Comparison of ENCODE assay signal across 13 cellular contexts in the genomic region with DNA sequence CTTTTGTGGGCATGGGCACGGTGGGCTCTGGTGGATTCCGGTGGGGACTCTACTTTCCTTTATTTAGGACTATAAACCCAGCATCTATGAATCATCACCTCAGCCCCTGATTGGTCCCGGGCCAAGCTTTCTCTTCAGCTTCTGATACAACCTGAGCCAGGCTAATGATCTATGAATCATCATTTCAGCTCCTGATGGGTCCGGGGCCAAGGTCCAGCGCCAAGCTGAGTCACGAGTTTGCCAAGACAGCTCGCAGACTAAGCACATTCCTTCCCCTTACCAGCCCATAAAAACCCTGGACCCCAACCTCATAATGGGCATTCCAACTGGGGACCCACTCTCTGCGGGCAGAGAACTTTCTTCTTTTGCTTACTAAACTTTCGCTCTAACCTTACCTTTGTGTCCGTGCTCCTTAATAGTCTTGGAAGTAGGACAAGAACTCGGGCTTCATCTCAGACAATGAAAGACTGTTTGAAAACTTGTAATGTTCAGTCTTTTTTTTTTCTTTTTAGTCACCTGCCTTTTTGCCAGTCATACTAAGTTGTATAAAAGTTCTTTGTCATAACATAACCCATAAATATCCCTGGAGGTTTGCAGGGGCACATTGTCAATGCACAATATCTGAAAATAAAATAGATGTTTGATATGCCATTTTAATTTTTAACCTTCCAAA.
DNase-seq lines count a peak whose midpoint lies in the region; ATAC-seq, FAIRE-seq and TF ChIP-seq lines count a peak whose summit lies in the region.
"Had no signal": no experiment of that assay in that cellular context is flagged by ENCODE, and none has a peak within 500 bp of the region (broad histone marks: within the 10 kb centered on the region; RNA-seq: fewer than 3 reads in every experiment).

No MANE protein-coding gene starts in this region.

- no peak overlapping the region for H3K27ac Mint-ChIP-seq in GM23338
- H3K27ac Mint-ChIP-seq: activated T-helper 1 cell treated with anti-CD3 and anti-CD28 coated beads, Interleukin-12 subunit alpha, Interleukin-12 subunit beta, Interleukin-2, Interleukin-4 antibody, amounts not matched to agents 30 ng/mL and 10 ng/mL and 1 ng/mL, durations not matched to agents 14 hours and 24 hours and 36 hours had no signal

- TF ChIP-seq CTCF in GM23338 (conservative IDR thresholded peaks at IDR 0.05; ENCODE audit: low read depth in 2 of 2), result no peak

- FAIRE-seq in RCC 7860 (lab: Jason Lieb, UNC), result peak; percentile 95

- no peaks in the 10 kb centered on the region for H3F3A ChIP-seq in GM23338 (replicated peaks; ENCODE audit: low read depth)

- no peaks in the 10 kb centered on the region for H3K79me2 ChIP-seq in GM23338 (replicated peaks; ENCODE audit: insufficient read depth)

- H3K4me1 ChIP-seq in GM23338 (ENCODE audit: insufficient read depth), result no peaks in the 10 kb centered on the region
- H3K4me1 ChIP-seq: left lung had no signal

- H3K27ac ChIP-seq in GM23338 (ENCODE audit: low read depth), result no peak overlapping the region
- H3K27ac ChIP-seq: left lung, right atrium auricular region had no signal

- H4K20me1 ChIP-seq in GM23338 (replicated peaks; ENCODE audit: insufficient read depth), result no peaks in the 10 kb centered on the region

- no peak overlapping the region for H3K4me3 Mint-ChIP-seq in GM23338
- H3K4me3 Mint-ChIP-seq: activated T-helper 1 cell treated with anti-CD3 and anti-CD28 coated beads, Interleukin-12 subunit alpha, Interleukin-12 subunit beta, Interleukin-2, Interleukin-4 antibody, amounts not matched to agents 30 ng/mL and 10 ng/mL and 1 ng/mL, durations not matched to agents 14 hours and 24 hours and 36 hours had no signal

- no peaks in the 10 kb centered on the region for H3K36me3 ChIP-seq in GM23338 (ENCODE audit: insufficient read depth)
- H3K36me3 ChIP-seq: left lung, right atrium auricular region had no signal

- H3K27me3 Mint-ChIP-seq in GM23338 (ENCODE audit: insufficient read depth, low read depth, poor library complexity), result no peaks in the 10 kb centered on the region

- H3K4me1 Mint-ChIP-seq in GM23338, result no peaks in the 10 kb centered on the region

- no peak overlapping the region for H3K4me3 ChIP-seq in GM23338
- H3K4me3 ChIP-seq: left lung, right atrium auricular region had no signal

- no peaks in the 10 kb centered on the region for H3K36me3 Mint-ChIP-seq in GM23338 (ENCODE audit: low read depth)

- DNase-seq in GM23338 (ENCODE audit: low spot score), result no peak
- DNase-seq in RCC 7860 (ENCODE audit: low spot score), result peak; percentile 96
- DNase-seq in fibroblast of gingiva (ENCODE audit: low read depth), result peak; percentile 59
- DNase-seq in sciatic nerve (ENCODE audit: low spot score), result no peak
- no peak for DNase-seq in NCI-H2029 treated with DMSO at 0.1 percent for 48 hours (lab: John Stamatoyannopoulos, UW)
- no peak for DNase-seq in retina
- DNase-seq: DMS79 treated with DMSO at 0.1 percent for 48 hours, NCI-H510A treated with DMSO at 0.1 percent for 48 hours had no signal

- no peak overlapping the region for H3K4me2 ChIP-seq in GM23338

- H2AFZ ChIP-seq in GM23338, result peak overlapping the region; percentile 80

- ATAC-seq in GM23338 (no peak), sciatic nerve (peak; percentile 55), HG03135 (IDR thresholded peaks at IDR 0.05; ENCODE audit: unreplicated experiment) (no peak), HG02763 (IDR thresholded peaks at IDR 0.05; ENCODE audit: unreplicated experiment) (no peak)
- ATAC-seq: left lung had no signal

- no peaks in the 10 kb centered on the region for H3K27me3 ChIP-seq in GM23338 (ENCODE audit: insufficient read depth)
- H3K27me3 ChIP-seq: left lung, right atrium auricular region had no signal

- intact Hi-C loops in sciatic nerve (cut with DNase I), result no loop called here

- H3K9me2 ChIP-seq in GM23338 (ENCODE audit: insufficient read depth), result no peaks in the 10 kb centered on the region

- H3K9me3 Mint-ChIP-seq in GM23338, result no peaks in the 10 kb centered on the region
- H3K9me3 Mint-ChIP-seq: activated T-helper 1 cell treated with anti-CD3 and anti-CD28 coated beads, Interleukin-12 subunit alpha, Interleukin-12 subunit beta, Interleukin-2, Interleukin-4 antibody, amounts not matched to agents 30 ng/mL and 10 ng/mL and 1 ng/mL, durations not matched to agents 14 hours and 24 hours and 36 hours had no signal

TF ChIP-seq in GM23338, 12 proteins besides CTCF, POLR2A, EP300 and RAD21:
- TF ChIP-seq STAT1 (IDR thresholded peaks at IDR 0.05; ENCODE audit: unreplicated experiment) (no peak), EZH2 (IDR thresholded peaks at IDR 0.05; ENCODE audit: low read depth, unreplicated experiment) (no peak), EZH2phosphoT487 (IDR thresholded peaks at IDR 0.05; ENCODE audit: unreplicated experiment) (no peak), JUNB (IDR thresholded peaks at IDR 0.05; ENCODE audit: unreplicated experiment) (no peak), POLR2AphosphoS5 (IDR thresholded peaks at IDR 0.05; ENCODE audit: low read depth) (no peak)

Comparison
In these comparisons a context has a peak if more than half of its experiments do, and no peak if none do; other contexts are left out.
1. DNase-seq: peak in RCC 7860 (single experiment) and fibroblast of gingiva (single experiment); none in GM23338 (single experiment), sciatic nerve (single experiment), NCI-H2029 treated with DMSO at 0.1 percent for 48 hours (single experiment) and retina (single experiment).